In genomic region chr1:93662481-93663190, GRCh38 we compare ENCODE assay signal across 13 cellular contexts. TPM values are rescaled to one million over a fixed set of nuclear protein-coding genes. Genes with fewer than 3 reads are reported as not detected.
DNase-seq lines count a peak whose midpoint lies in the region; ATAC-seq, FAIRE-seq and TF ChIP-seq lines count a peak whose summit lies in the region.
"Had no signal": no experiment of that assay in that cellular context is flagged by ENCODE, and none has a peak within 500 bp of the region (broad histone marks: within the 10 kb centered on the region; RNA-seq: fewer than 3 reads in every experiment).

No MANE protein-coding gene starts in this region.

- H3K27me3 ChIP-seq in right atrium auricular region (no peaks in the 10 kb centered on the region), uterus (no peaks in the 10 kb centered on the region)
- no peaks in the 10 kb centered on the region for H3K27me3 ChIP-seq in naive thymus-derived CD4-positive, alpha-beta T cell (ENCODE audit: control insufficient read depth in 2 of 2, insufficient read depth in 2 of 2, low read length in 2 of 2)

- H3K4me3 ChIP-seq in right atrium auricular region (no peak overlapping the region), uterus (no peak overlapping the region)
- H3K4me3 ChIP-seq in naive thymus-derived CD4-positive, alpha-beta T cell (ENCODE audit: low read length), result no peak overlapping the region
- H3K4me3 ChIP-seq: lung had no signal

- no peak for TF ChIP-seq CTCF in right atrium auricular region (IDR thresholded peaks at IDR 0.05)
- no peak for TF ChIP-seq CTCF in chondrocyte (IDR thresholded peaks at IDR 0.05)
- no peak for TF ChIP-seq CTCF in uterus (IDR thresholded peaks at IDR 0.05)

- CTCF ChIA-PET in naive thymus-derived CD4-positive, alpha-beta T cell (lab: Charles Lee), result interaction anchor here (0.6 kb wide), 1 partner anchor 834 kb away, joined by 3 read pairs; no protein-coding TSS in a partner anchor

- H3K4me3 Mint-ChIP-seq in chondrocyte (ENCODE audit: unreplicated experiment), result peak overlapping the region; percentile 54
- H3K4me3 Mint-ChIP-seq in memory B cell, result no peak overlapping the region
- H3K4me3 Mint-ChIP-seq in naive thymus-derived CD4-positive, alpha-beta T cell, result no peak overlapping the region

- DNase-seq in right atrium auricular region (ENCODE audit: low spot score), result no peak
- no peak for DNase-seq in Right ventricle myocardium superior
- DNase-seq in chondrocyte (ENCODE audit: low spot score), result no peak
- DNase-seq in memory B cell (ENCODE audit: low spot score in 2 of 2), result no peak
- DNase-seq in uterus, result no peak
- DNase-seq in naive thymus-derived CD4-positive, alpha-beta T cell, result no peak
- DNase-seq in NCI-H748 treated with DMSO at 0.1 percent for 48 hours (lab: John Stamatoyannopoulos, UW), result no peak
- no peak for DNase-seq in GM19239 (ENCODE audit: insufficient read length, low spot score)
- DNase-seq: activated gamma-delta T cell; KBM-7; NCI-H524 treated with DMSO at 0.1 percent for 48 hours; stimulated activated CD4-positive, alpha-beta T cell treated with anti-CD3 and anti-CD28 coated beads, Interleukin-2, amount 100 ng/mL, for 48 hours had no signal

- ATAC-seq in Right ventricle myocardium superior (ENCODE audit: poor library complexity) (no peak), memory B cell (ENCODE audit: low read depth) (no peak)
- ATAC-seq in naive thymus-derived CD4-positive, alpha-beta T cell, result no peak

- H3K36me3 ChIP-seq in right atrium auricular region (peaks cover 1% of the 10 kb centered on the region), uterus (no peaks in the 10 kb centered on the region)
- no peaks in the 10 kb centered on the region for H3K36me3 ChIP-seq in naive thymus-derived CD4-positive, alpha-beta T cell (ENCODE audit: control insufficient read depth in 2 of 3, insufficient read depth in 3 of 3, low read length in 3 of 3)

- intact Hi-C loops in Right ventricle myocardium superior (cut with DNase I), result no loop called here
- intact Hi-C loops in uterus (cut with DNase I; ENCODE audit: low total_unique reads), result no loop called here
- intact Hi-C loops in naive thymus-derived CD4-positive, alpha-beta T cell (cut with micrococcal nuclease), result no loop called here

- H3K27ac Mint-ChIP-seq in chondrocyte (ENCODE audit: unreplicated experiment), result peak overlapping the region; percentile 93
- peak overlapping the region; percentile 9 for H3K27ac Mint-ChIP-seq in memory B cell
- H3K27ac Mint-ChIP-seq in naive thymus-derived CD4-positive, alpha-beta T cell, result no peak overlapping the region

- H3K27ac ChIP-seq in right atrium auricular region (peak overlapping the region; percentile 18 to 67), uterus (peak overlapping the region; percentile 34 to 56)
- no peak overlapping the region for H3K27ac ChIP-seq in naive thymus-derived CD4-positive, alpha-beta T cell (ENCODE audit: low read depth, low read length)

- H3K9me3 Mint-ChIP-seq in chondrocyte (ENCODE audit: low read depth), result no peaks in the 10 kb centered on the region
- peaks cover 2% of the 10 kb centered on the region for H3K9me3 Mint-ChIP-seq in memory B cell
- H3K9me3 Mint-ChIP-seq in naive thymus-derived CD4-positive, alpha-beta T cell, result peaks cover 0 to 2% (median 0%) of the 10 kb centered on the region in 11 donors

- H3K9me3 ChIP-seq in right atrium auricular region (no peaks in the 10 kb centered on the region), uterus (no peaks in the 10 kb centered on the region)
- H3K9me3 ChIP-seq in naive thymus-derived CD4-positive, alpha-beta T cell (ENCODE audit: control insufficient read depth in 2 of 3, low read length in 3 of 3), result no peaks in the 10 kb centered on the region

- H3K27me3 Mint-ChIP-seq in chondrocyte (ENCODE audit: low read depth) (no peaks in the 10 kb centered on the region), memory B cell (no peaks in the 10 kb centered on the region)
- H3K27me3 Mint-ChIP-seq in naive thymus-derived CD4-positive, alpha-beta T cell, result peaks cover 0 to 8% (median 5%) of the 10 kb centered on the region in 5 donors

- H3K36me3 Mint-ChIP-seq in chondrocyte (ENCODE audit: low read depth) (no peaks in the 10 kb centered on the region), memory B cell (peaks cover 12% of the 10 kb centered on the region)
- H3K36me3 Mint-ChIP-seq in naive thymus-derived CD4-positive, alpha-beta T cell, result no peaks in the 10 kb centered on the region

- H3K4me1 Mint-ChIP-seq in chondrocyte (ENCODE audit: low read depth), result peaks cover 67% of the 10 kb centered on the region
- peaks cover 16% of the 10 kb centered on the region for H3K4me1 Mint-ChIP-seq in memory B cell
- peaks cover 0 to 2% (median 0%) of the 10 kb centered on the region in 7 donors for H3K4me1 Mint-ChIP-seq in naive thymus-derived CD4-positive, alpha-beta T cell

- POLR2A ChIA-PET in naive thymus-derived CD4-positive, alpha-beta T cell (lab: Charles Lee), result interaction anchor here (0.9 kb wide), 1 partner anchor 9 kb away, joined by 4 read pairs; no protein-coding TSS in a partner anchor

- FAIRE-seq in GM19239 (lab: Jason Lieb, UNC), result no peak

- no peak for TF ChIP-seq POLR2A in uterus (IDR thresholded peaks at IDR 0.05)

- H3K4me1 ChIP-seq in right atrium auricular region (peaks cover 0 to 77% of the 10 kb centered on the region in 2 donors), uterus (no peaks in the 10 kb centered on the region)
- H3K4me1 ChIP-seq in naive thymus-derived CD4-positive, alpha-beta T cell (ENCODE audit: control insufficient read depth in 2 of 2, insufficient read depth in 2 of 2, low read length in 2 of 2), result no peaks in the 10 kb centered on the region

RNA-seq across cellular contexts. Expression of gene BCAR3, which starts 19.0 kb away (rescaled TPM):
- total RNA-seq in right atrium auricular region, result 10 to 100 TPM; 12.7 to 19.3 TPM
- 18.5 TPM for total RNA-seq in Right ventricle myocardium superior
- 12.1 to 20.6 TPM (median 18.5 TPM) in 3 replicates for total RNA-seq in chondrocyte
- total RNA-seq in uterus, result 10 to 100 TPM in 3 of 4 donors, 1 to 10 TPM in 1; 8.5 to 56.8 (median 20.2) TPM
- total RNA-seq in naive thymus-derived CD4-positive, alpha-beta T cell, result 1 to 10 TPM in 1 of 5 experiments, under 1 TPM in 4; 0.75 to 1.7 (median 0.85) TPM
- under 1 TPM; 0.22 to 0.31 TPM for polyA plus RNA-seq in naive thymus-derived CD4-positive, alpha-beta T cell

Comparison
In these comparisons a context has a peak if more than half of its experiments do, and no peak if none do; other contexts are left out.
1. H3K27ac Mint-ChIP-seq: peak in chondrocyte (single experiment) and memory B cell (single experiment); none in naive thymus-derived CD4-positive, alpha-beta T cell (0 of 9).